In genomic region chr21:38495242-38495641, GRCh38 we compare ENCODE assay signal across 18 cellular contexts. TPM values are rescaled to one million over a fixed set of nuclear protein-coding genes. Genes with fewer than 3 reads are reported as not detected.
A peak's percentile ranks its signal among the peaks of the same experiment; 100 is the strongest.
DNase-seq lines count a peak whose midpoint lies in the region; ATAC-seq and TF ChIP-seq lines count a peak whose summit lies in the region.
"Had no signal": no experiment of that assay in that cellular context is flagged by ENCODE, and none has a peak within 500 bp of the region (broad histone marks: within the 10 kb centered on the region; RNA-seq: fewer than 3 reads in every experiment).

No MANE protein-coding gene starts in this region.

- no peaks in the 10 kb centered on the region for H3K36me3 ChIP-seq in left lung
- no peaks in the 10 kb centered on the region for H3K36me3 ChIP-seq in gastrocnemius medialis
- H3K36me3 ChIP-seq: SJCRH30 had no signal

- no peak for ATAC-seq in natural killer cell treated with Interleukin-12 subunit alpha and Interleukin-12 subunit beta and Interleukin-15 and Interleukin-18, amount 100 ng/mL, for 72 hours
- ATAC-seq in natural killer cell (no peak), left lung (no peak), gastrocnemius medialis (no peak), GM21528 (IDR thresholded peaks at IDR 0.05; ENCODE audit: low FRiP score, unreplicated experiment) (no peak)
- ATAC-seq: activated CD4-positive, alpha-beta T cell treated with anti-CD3 and anti-CD28 coated beads for 36 hours; CD8-positive, alpha-beta T cell; effector memory CD8-positive, alpha-beta T cell had no signal

- H3K9me3 Mint-ChIP-seq in natural killer cell treated with Interleukin-12 subunit alpha and Interleukin-12 subunit beta and Interleukin-15 and Interleukin-18, amount 100 ng/mL, for 72 hours, result no peaks in the 10 kb centered on the region
- H3K9me3 Mint-ChIP-seq in natural killer cell (no peaks in the 10 kb centered on the region), progenitor cell of endocrine pancreas (ENCODE audit: low read depth) (no peaks in the 10 kb centered on the region), mesothelial cell of epicardium (no peaks in the 10 kb centered on the region)
- H3K9me3 Mint-ChIP-seq: CD8-positive, alpha-beta T cell; central memory CD8-positive, alpha-beta T cell; effector memory CD8-positive, alpha-beta T cell had no signal

- H3K27me3 ChIP-seq in left lung (no peaks in the 10 kb centered on the region), gastrocnemius medialis (no peaks in the 10 kb centered on the region)

- peak overlapping the region; percentile 28 for H3K4me3 Mint-ChIP-seq in natural killer cell treated with Interleukin-12 subunit alpha and Interleukin-12 subunit beta and Interleukin-15 and Interleukin-18, amount 100 ng/mL, for 72 hours
- no peak overlapping the region for H3K4me3 Mint-ChIP-seq in natural killer cell
- no peak overlapping the region for H3K4me3 Mint-ChIP-seq in progenitor cell of endocrine pancreas (ENCODE audit: low read depth)
- no peak overlapping the region for H3K4me3 Mint-ChIP-seq in mesothelial cell of epicardium
- H3K4me3 Mint-ChIP-seq: activated CD4-positive, alpha-beta T cell treated with anti-CD3 and anti-CD28 coated beads for 36 hours; CD8-positive, alpha-beta T cell; central memory CD8-positive, alpha-beta T cell; effector memory CD8-positive, alpha-beta T cell had no signal

- no peaks in the 10 kb centered on the region for H3K4me1 Mint-ChIP-seq in natural killer cell treated with Interleukin-12 subunit alpha and Interleukin-12 subunit beta and Interleukin-15 and Interleukin-18, amount 100 ng/mL, for 72 hours (ENCODE audit: low read depth in 2 of 2)
- peaks cover 0 to 6% of the 10 kb centered on the region in 2 donors for H3K4me1 Mint-ChIP-seq in natural killer cell
- H3K4me1 Mint-ChIP-seq in progenitor cell of endocrine pancreas (ENCODE audit: low read depth), result peaks cover 2% of the 10 kb centered on the region
- peaks cover 23% of the 10 kb centered on the region for H3K4me1 Mint-ChIP-seq in mesothelial cell of epicardium
- H3K4me1 Mint-ChIP-seq: activated CD4-positive, alpha-beta T cell treated with anti-CD3 and anti-CD28 coated beads for 36 hours; central memory CD8-positive, alpha-beta T cell had no signal

- peaks cover 34 to 47% of the 10 kb centered on the region in 2 donors for H3K27me3 Mint-ChIP-seq in natural killer cell treated with Interleukin-12 subunit alpha and Interleukin-12 subunit beta and Interleukin-15 and Interleukin-18, amount 100 ng/mL, for 72 hours
- H3K27me3 Mint-ChIP-seq in natural killer cell (ENCODE audit: low read depth in 2 of 2) (peaks cover 18 to 60% of the 10 kb centered on the region in 2 donors), progenitor cell of endocrine pancreas (peaks cover 9% of the 10 kb centered on the region), mesothelial cell of epicardium (ENCODE audit: low read depth) (peaks cover 15% of the 10 kb centered on the region)

- peak overlapping the region; percentile 51 to 84 for H3K27ac ChIP-seq in left lung
- peak overlapping the region in 3 of 4 donors; percentile 68 to 81 (median 78) for H3K27ac ChIP-seq in gastrocnemius medialis
- H3K27ac ChIP-seq: SJCRH30 had no signal

- no peak for TF ChIP-seq POLR2A in gastrocnemius medialis (IDR thresholded peaks at IDR 0.05)

- no peak for TF ChIP-seq CTCF in natural killer cell (IDR thresholded peaks at IDR 0.05)
- no peak for TF ChIP-seq CTCF in left lung (IDR thresholded peaks at IDR 0.05)
- no peak for TF ChIP-seq CTCF in gastrocnemius medialis (IDR thresholded peaks at IDR 0.05 in 4 of 5, conservative IDR thresholded peaks at IDR 0.05 in 1 of 5)
- TF ChIP-seq CTCF in progenitor cell of endocrine pancreas (IDR thresholded peaks at IDR 0.05; ENCODE audit: unreplicated experiment), result no peak
- TF ChIP-seq CTCF in mesothelial cell of epicardium (IDR thresholded peaks at IDR 0.05; ENCODE audit: unreplicated experiment), result no peak

- H3K9me3 ChIP-seq in left lung (no peaks in the 10 kb centered on the region), gastrocnemius medialis (no peaks in the 10 kb centered on the region)
- H3K9me3 ChIP-seq: SJCRH30 had no signal

- in situ Hi-C loops in gastrocnemius medialis (cut with MboI; ENCODE audit: low sequenced_read_pairs in 4 of 4), result no loop called here

- no peaks in the 10 kb centered on the region for H3K36me3 Mint-ChIP-seq in natural killer cell treated with Interleukin-12 subunit alpha and Interleukin-12 subunit beta and Interleukin-15 and Interleukin-18, amount 100 ng/mL, for 72 hours
- no peaks in the 10 kb centered on the region for H3K36me3 Mint-ChIP-seq in natural killer cell
- H3K36me3 Mint-ChIP-seq in progenitor cell of endocrine pancreas (ENCODE audit: insufficient read depth), result no peaks in the 10 kb centered on the region
- no peaks in the 10 kb centered on the region for H3K36me3 Mint-ChIP-seq in mesothelial cell of epicardium
- H3K36me3 Mint-ChIP-seq: CD8-positive, alpha-beta T cell had no signal

- H3K4me3 ChIP-seq in left lung, result peak overlapping the region in 1 of 2 donors; percentile 35
- peak overlapping the region; percentile 7 to 54 (median 42) for H3K4me3 ChIP-seq in gastrocnemius medialis
- H3K4me3 ChIP-seq: SJCRH30 had no signal

- H3K4me1 ChIP-seq in left lung (peaks cover 0 to 73% of the 10 kb centered on the region in 2 donors), gastrocnemius medialis (peaks cover 0 to 2% of the 10 kb centered on the region in 2 donors)
- H3K4me1 ChIP-seq: SJCRH30 had no signal

- H3K27ac Mint-ChIP-seq in natural killer cell treated with Interleukin-12 subunit alpha and Interleukin-12 subunit beta and Interleukin-15 and Interleukin-18, amount 100 ng/mL, for 72 hours, result peak overlapping the region in 1 of 2 donors; percentile 9
- no peak overlapping the region for H3K27ac Mint-ChIP-seq in natural killer cell
- no peak overlapping the region for H3K27ac Mint-ChIP-seq in progenitor cell of endocrine pancreas
- no peak overlapping the region for H3K27ac Mint-ChIP-seq in mesothelial cell of epicardium
- H3K27ac Mint-ChIP-seq: activated CD4-positive, alpha-beta T cell treated with anti-CD3 and anti-CD28 coated beads for 36 hours; CD8-positive, alpha-beta T cell; effector memory CD8-positive, alpha-beta T cell had no signal

- no peak for DNase-seq in natural killer cell treated with Interleukin-12 subunit alpha and Interleukin-12 subunit beta and Interleukin-15 and Interleukin-18, amount 100 ng/mL, for 72 hours (ENCODE audit: low spot score)
- no peak for DNase-seq in natural killer cell
- no peak for DNase-seq in left lung
- DNase-seq in gastrocnemius medialis, result no peak
- no peak for DNase-seq in progenitor cell of endocrine pancreas (ENCODE audit: low spot score, unreplicated experiment)
- no peak for DNase-seq in putamen (ENCODE audit: low spot score)
- DNase-seq in mesothelial cell of epicardium (ENCODE audit: low spot score in 2 of 2, unreplicated experiment in 2 of 2), result no peak
- DNase-seq: activated CD4-positive, alpha-beta T cell treated with anti-CD3 and anti-CD28 coated beads for 36 hours; activated effector memory CD4-positive, alpha-beta T cell treated with anti-CD3 and anti-CD28 coated beads, Interleukin-2, amount 50 U/mL, for 16 hours; CD8-positive, alpha-beta T cell; effector memory CD8-positive, alpha-beta T cell; NCI-H1417; SJCRH30; T-helper 2 cell; trophoblast cell had no signal

- intact Hi-C loops in natural killer cell (cut with micrococcal nuclease) (no loop called here), left lung (cut with DNase I) (no loop called here), gastrocnemius medialis (cut with DNase I; ENCODE audit: low total_unique reads) (no loop called here)

RNA-seq across cellular contexts. Expression of gene ERG, which starts 3.0 kb away (rescaled TPM):
- not detected for total RNA-seq in natural killer cell treated with Interleukin-12 subunit alpha and Interleukin-12 subunit beta and Interleukin-15 and Interleukin-18, amount 100 ng/mL, for 72 hours
- under 1 TPM in 2 of 3 donors, not detected in 1; 0.36 to 0.58 TPM for total RNA-seq in natural killer cell
- 10 to 100 TPM; 21.7 to 27.6 TPM for total RNA-seq in left lung
- total RNA-seq in gastrocnemius medialis, result 1 to 10 TPM; 4.6 to 7.0 (median 5.1) TPM
- total RNA-seq in progenitor cell of endocrine pancreas, result not detected in 2 replicates
- 2.5 to 3.1 TPM (median 3.0 TPM) in 3 replicates for total RNA-seq in mesothelial cell of epicardium
- total RNA-seq: CD8-positive, alpha-beta T cell; HT1080; SJCRH30 had no signal
